10 cellular contexts compared by ENCODE assay signal in genomic region chr4:48777739-48778138, GRCh38. TPM values are rescaled to one million over a fixed set of nuclear protein-coding genes. Genes with fewer than 3 reads are reported as not detected.
DNase-seq lines count a peak whose midpoint lies in the region; ATAC-seq and TF ChIP-seq lines count a peak whose summit lies in the region.
"Had no signal": no experiment of that assay in that cellular context is flagged by ENCODE, and none has a peak within 500 bp of the region (broad histone marks: within the 10 kb centered on the region; RNA-seq: fewer than 3 reads in every experiment).

No MANE protein-coding gene starts in this region.

- H3K4me3 Mint-ChIP-seq in CD4-positive, alpha-beta T cell: peak overlapping the region; percentile 89
- no peak overlapping the region for H3K4me3 Mint-ChIP-seq in stimulated activated memory B cell treated with anti-CD40 and anti-IgM and Interleukin-4, amounts not matched to agents 10 μg/mL and 1 μg/mL and 100 μg/mL, for 72 hours

- peaks cover 79% of the 10 kb centered on the region for H3K4me1 Mint-ChIP-seq in CD4-positive, alpha-beta T cell (ENCODE audit: low read depth)
- H3K4me1 Mint-ChIP-seq in stimulated activated memory B cell treated with anti-CD40 and anti-IgM and Interleukin-4, amounts not matched to agents 10 μg/mL and 1 μg/mL and 100 μg/mL, for 72 hours: peaks cover 55% of the 10 kb centered on the region

- CTCF ChIA-PET in CD4-positive, alpha-beta T cell (lab: Charles Lee): no interaction called here

- peaks cover 20 to 33% of the 10 kb centered on the region in 2 donors for H3K4me1 ChIP-seq in duodenal mucosa (ENCODE audit: control insufficient read depth in 1 of 2, insufficient read depth in 2 of 2, low read length in 2 of 2)
- peaks cover 38% of the 10 kb centered on the region for H3K4me1 ChIP-seq in neuron (ENCODE audit: insufficient read depth, low read length)

- peak overlapping the region; percentile 84 for H3K27ac Mint-ChIP-seq in CD4-positive, alpha-beta T cell
- H3K27ac Mint-ChIP-seq in stimulated activated memory B cell treated with anti-CD40 and anti-IgM and Interleukin-4, amounts not matched to agents 10 μg/mL and 1 μg/mL and 100 μg/mL, for 72 hours: no peak overlapping the region

- intact Hi-C loops in CD4-positive, alpha-beta T cell (cut with DNase I, micrococcal nuclease): loop anchor here (5.0 to 10.0 kb wide), 6 partner anchors 50 to 185 kb away; partner anchors contain the start of gene OCIAD2 (in 1 of the 2)

- H3K27me3 ChIP-seq in CD4-positive, alpha-beta T cell (ENCODE audit: control insufficient read depth, insufficient read depth, low read length): no peaks in the 10 kb centered on the region
- H3K27me3 ChIP-seq in MG63 (no peaks in the 10 kb centered on the region), duodenal mucosa (ENCODE audit: control insufficient read depth in 1 of 2, insufficient read depth in 2 of 2, low read length in 2 of 2) (no peaks in the 10 kb centered on the region), neuron (ENCODE audit: insufficient read depth, low read length) (no peaks in the 10 kb centered on the region)

- no peak overlapping the region for H2AFZ ChIP-seq in neuron (ENCODE audit: low read depth, low read length)

- H3K36me3 ChIP-seq in MG63 (no peaks in the 10 kb centered on the region; the same call in 1 of the 2 replicates), duodenal mucosa (ENCODE audit: control insufficient read depth in 1 of 2, insufficient read depth in 2 of 2, low read length in 2 of 2) (no peaks in the 10 kb centered on the region), neuron (ENCODE audit: insufficient read depth, low read length) (no peaks in the 10 kb centered on the region)

- ATAC-seq in CD4-positive, alpha-beta T cell (ENCODE audit: poor library complexity): no peak
- ATAC-seq in HG03432 (IDR thresholded peaks at IDR 0.05; ENCODE audit: unreplicated experiment): no peak
- no peak for ATAC-seq in stimulated activated memory B cell treated with anti-CD40 and anti-IgM and Interleukin-4, amounts not matched to agents 10 μg/mL and 1 μg/mL and 100 μg/mL, for 72 hours
- no peak for ATAC-seq in GM21360 (IDR thresholded peaks at IDR 0.05; ENCODE audit: unreplicated experiment)

- no peak overlapping the region for H3K27ac ChIP-seq in CD4-positive, alpha-beta T cell (ENCODE audit: low read depth, low read length)
- no peak overlapping the region for H3K27ac ChIP-seq in duodenal mucosa (ENCODE audit: low read depth, low read length)

- no peaks in the 10 kb centered on the region for H3K9me3 Mint-ChIP-seq in CD4-positive, alpha-beta T cell
- no peaks in the 10 kb centered on the region for H3K9me3 Mint-ChIP-seq in stimulated activated memory B cell treated with anti-CD40 and anti-IgM and Interleukin-4, amounts not matched to agents 10 μg/mL and 1 μg/mL and 100 μg/mL, for 72 hours

- TF ChIP-seq CTCF in CD4-positive, alpha-beta T cell (IDR thresholded peaks at IDR 0.05): no peak

- DNase-seq in CD4-positive, alpha-beta T cell: no peak
- DNase-seq in MG63: no peak
- no peak for DNase-seq in HuH-7 (ENCODE audit: low spot score)
- DNase-seq: KBM-7; stimulated activated CD8-positive, alpha-beta memory T cell treated with anti-CD3 and anti-CD28 coated beads, Interleukin-4, amount 100 ng/mL, for 48 hours had no signal

- H3K9me3 ChIP-seq in CD4-positive, alpha-beta T cell (ENCODE audit: control insufficient read depth, low read length): no peaks in the 10 kb centered on the region
- H3K9me3 ChIP-seq in MG63 (no peaks in the 10 kb centered on the region), duodenal mucosa (ENCODE audit: control insufficient read depth in 1 of 2, low read length in 2 of 2) (no peaks in the 10 kb centered on the region), neuron (ENCODE audit: low read length) (no peaks in the 10 kb centered on the region)

- POLR2A ChIA-PET in CD4-positive, alpha-beta T cell (lab: Charles Lee): no interaction called here

- H3K4me3 ChIP-seq in MG63 (peak overlapping the region; percentile 91), duodenal mucosa (ENCODE audit: low read depth in 1 of 2, low read length in 2 of 2) (peak overlapping the region; percentile 84 to 90), neuron (ENCODE audit: low read length) (peak overlapping the region; percentile 99)

- no peaks in the 10 kb centered on the region for H3K27me3 Mint-ChIP-seq in CD4-positive, alpha-beta T cell
- no peaks in the 10 kb centered on the region for H3K27me3 Mint-ChIP-seq in stimulated activated memory B cell treated with anti-CD40 and anti-IgM and Interleukin-4, amounts not matched to agents 10 μg/mL and 1 μg/mL and 100 μg/mL, for 72 hours

- H3K9ac ChIP-seq in duodenal mucosa (ENCODE audit: low read depth in 1 of 2, low read length in 2 of 2): peak overlapping the region in 1 of 2 donors; percentile 77

- H3K36me3 Mint-ChIP-seq in CD4-positive, alpha-beta T cell (ENCODE audit: low read depth): peaks cover 30% of the 10 kb centered on the region
- H3K36me3 Mint-ChIP-seq in stimulated activated memory B cell treated with anti-CD40 and anti-IgM and Interleukin-4, amounts not matched to agents 10 μg/mL and 1 μg/mL and 100 μg/mL, for 72 hours: no peaks in the 10 kb centered on the region

RNA-seq across cellular contexts. Expression of gene FRYL, which starts 2.3 kb away (rescaled TPM):
- total RNA-seq in CD4-positive, alpha-beta T cell: 10 to 100 TPM; 86.1 to 87.7 TPM
- total RNA-seq in MG63 (2014; rRNA removed; shearing (Covaris generic); ENCODE audit: low replicate concordance): 9.7 and 15.9 TPM in 2 replicates

RNA-seq across cellular contexts. Expression of gene OCIAD1, which starts 53.1 kb away (rescaled TPM):
- total RNA-seq in CD4-positive, alpha-beta T cell: 10 to 100 TPM; 85.7 to 89.9 TPM
- total RNA-seq in MG63 (2014; rRNA removed; shearing (Covaris generic); ENCODE audit: low replicate concordance): 80.6 and 132 TPM in 2 replicates
